In genomic region chr22:31080848-31081649, GRCh38 we compare ENCODE assay signal across 1 cellular context.
TF ChIP-seq lines count a peak whose summit lies in the region.

Gene SMTN (plus strand): TSS chr22:31081318. CDS start chr22:31083259, 1,941 bp downstream.

TF ChIP-seq in HepG2, 621 proteins besides CTCF, POLR2A, EP300 and RAD21 (continued from another document and continues in another):
- TF ChIP-seq, protein P1, sequence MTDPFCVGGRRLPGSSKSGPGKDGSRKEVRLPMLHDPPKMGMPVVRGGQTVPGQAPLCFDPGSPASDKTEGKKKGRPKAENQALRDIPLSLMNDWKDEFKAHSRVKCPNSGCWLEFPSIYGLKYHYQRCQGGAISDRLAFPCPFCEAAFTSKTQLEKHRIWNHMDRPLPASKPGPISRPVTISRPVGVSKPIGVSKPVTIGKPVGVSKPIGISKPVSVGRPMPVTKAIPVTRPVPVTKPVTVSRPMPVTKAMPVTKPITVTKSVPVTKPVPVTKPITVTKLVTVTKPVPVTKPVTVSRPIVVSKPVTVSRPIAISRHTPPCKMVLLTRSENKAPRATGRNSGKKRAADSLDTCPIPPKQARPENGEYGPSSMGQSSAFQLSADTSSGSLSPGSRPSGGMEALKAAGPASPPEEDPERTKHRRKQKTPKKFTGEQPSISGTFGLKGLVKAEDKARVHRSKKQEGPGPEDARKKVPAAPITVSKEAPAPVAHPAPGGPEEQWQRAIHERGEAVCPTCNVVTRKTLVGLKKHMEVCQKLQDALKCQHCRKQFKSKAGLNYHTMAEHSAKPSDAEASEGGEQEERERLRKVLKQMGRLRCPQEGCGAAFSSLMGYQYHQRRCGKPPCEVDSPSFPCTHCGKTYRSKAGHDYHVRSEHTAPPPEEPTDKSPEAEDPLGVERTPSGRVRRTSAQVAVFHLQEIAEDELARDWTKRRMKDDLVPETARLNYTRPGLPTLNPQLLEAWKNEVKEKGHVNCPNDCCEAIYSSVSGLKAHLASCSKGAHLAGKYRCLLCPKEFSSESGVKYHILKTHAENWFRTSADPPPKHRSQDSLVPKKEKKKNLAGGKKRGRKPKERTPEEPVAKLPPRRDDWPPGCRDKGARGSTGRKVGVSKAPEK (CRISPR knock-in tag; IDR thresholded peaks at IDR 0.05; ENCODE audit: borderline replicate concordance) = no peak
- no peak for TF ChIP-seq NPAS2 (CRISPR knock-in tag; IDR thresholded peaks at IDR 0.05; ENCODE audit: borderline replicate concordance)
- TF ChIP-seq, protein P2, sequence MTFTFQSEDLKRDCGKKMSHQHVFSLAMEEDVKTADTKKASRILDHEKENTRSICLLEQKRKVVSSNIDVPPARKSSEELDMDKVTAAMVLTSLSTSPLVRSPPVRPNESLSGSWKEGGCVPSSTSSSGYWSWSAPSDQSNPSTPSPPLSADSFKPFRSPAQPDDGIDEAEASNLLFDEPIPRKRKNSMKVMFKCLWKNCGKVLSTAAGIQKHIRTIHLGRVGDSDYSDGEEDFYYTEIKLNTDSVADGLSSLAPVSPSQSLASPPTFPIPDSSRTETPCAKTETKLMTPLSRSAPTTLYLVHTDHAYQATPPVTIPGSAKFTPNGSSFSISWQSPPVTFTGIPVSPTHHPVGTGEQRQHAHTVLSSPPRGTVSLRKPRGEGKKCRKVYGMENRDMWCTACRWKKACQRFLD (CRISPR knock-in tag; IDR thresholded peaks at IDR 0.05; ENCODE audit: borderline replicate concordance) = no peak
- TF ChIP-seq ZNF253 (CRISPR knock-in tag; IDR thresholded peaks at IDR 0.05; ENCODE audit: borderline replicate concordance) = no peak
- TF ChIP-seq MXD1 (CRISPR knock-in tag; IDR thresholded peaks at IDR 0.05) = peak; percentile 80; the same call in 1 of the 2 replicates
- no peak for TF ChIP-seq SIN3A (IDR thresholded peaks at IDR 0.05; ENCODE audit: borderline replicate concordance, low read depth, low read length)
- no peak for TF ChIP-seq ZNF20 (CRISPR knock-in tag; IDR thresholded peaks at IDR 0.05)
- TF ChIP-seq, protein P3, sequence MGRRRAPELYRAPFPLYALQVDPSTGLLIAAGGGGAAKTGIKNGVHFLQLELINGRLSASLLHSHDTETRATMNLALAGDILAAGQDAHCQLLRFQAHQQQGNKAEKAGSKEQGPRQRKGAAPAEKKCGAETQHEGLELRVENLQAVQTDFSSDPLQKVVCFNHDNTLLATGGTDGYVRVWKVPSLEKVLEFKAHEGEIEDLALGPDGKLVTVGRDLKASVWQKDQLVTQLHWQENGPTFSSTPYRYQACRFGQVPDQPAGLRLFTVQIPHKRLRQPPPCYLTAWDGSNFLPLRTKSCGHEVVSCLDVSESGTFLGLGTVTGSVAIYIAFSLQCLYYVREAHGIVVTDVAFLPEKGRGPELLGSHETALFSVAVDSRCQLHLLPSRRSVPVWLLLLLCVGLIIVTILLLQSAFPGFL (CRISPR knock-in tag; IDR thresholded peaks at IDR 0.05) = no peak
- peak; percentile 27; the same call in 1 of the 2 replicates for TF ChIP-seq DMAP1 (CRISPR knock-in tag; IDR thresholded peaks at IDR 0.05)
- TF ChIP-seq, protein P4, sequence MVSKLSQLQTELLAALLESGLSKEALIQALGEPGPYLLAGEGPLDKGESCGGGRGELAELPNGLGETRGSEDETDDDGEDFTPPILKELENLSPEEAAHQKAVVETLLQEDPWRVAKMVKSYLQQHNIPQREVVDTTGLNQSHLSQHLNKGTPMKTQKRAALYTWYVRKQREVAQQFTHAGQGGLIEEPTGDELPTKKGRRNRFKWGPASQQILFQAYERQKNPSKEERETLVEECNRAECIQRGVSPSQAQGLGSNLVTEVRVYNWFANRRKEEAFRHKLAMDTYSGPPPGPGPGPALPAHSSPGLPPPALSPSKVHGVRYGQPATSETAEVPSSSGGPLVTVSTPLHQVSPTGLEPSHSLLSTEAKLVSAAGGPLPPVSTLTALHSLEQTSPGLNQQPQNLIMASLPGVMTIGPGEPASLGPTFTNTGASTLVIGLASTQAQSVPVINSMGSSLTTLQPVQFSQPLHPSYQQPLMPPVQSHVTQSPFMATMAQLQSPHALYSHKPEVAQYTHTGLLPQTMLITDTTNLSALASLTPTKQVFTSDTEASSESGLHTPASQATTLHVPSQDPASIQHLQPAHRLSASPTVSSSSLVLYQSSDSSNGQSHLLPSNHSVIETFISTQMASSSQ (IDR thresholded peaks at IDR 0.05; ENCODE audit: low read depth) = no peak
- TF ChIP-seq, protein P4 (CRISPR knock-in tag; IDR thresholded peaks at IDR 0.05; ENCODE audit: borderline replicate concordance) = 0 out of 2 replicates have a peak, but pooled peaks have one; percentile 9
- TF ChIP-seq NFKBIZ (CRISPR knock-in tag; IDR thresholded peaks at IDR 0.05) = no peak
- TF ChIP-seq AHR (CRISPR knock-in tag; IDR thresholded peaks at IDR 0.05) = no peak
- no peak for TF ChIP-seq ZBTB1 (CRISPR knock-in tag; IDR thresholded peaks at IDR 0.05; ENCODE audit: borderline replicate concordance)
- no peak for TF ChIP-seq ZNF776 (CRISPR knock-in tag; IDR thresholded peaks at IDR 0.05)
- no peak for TF ChIP-seq REPIN1 (CRISPR knock-in tag; IDR thresholded peaks at IDR 0.05; ENCODE audit: borderline replicate concordance, low read depth)
- no peak for TF ChIP-seq ZNF496 (CRISPR knock-in tag; IDR thresholded peaks at IDR 0.05; ENCODE audit: insufficient replicate concordance)
- no peak for TF ChIP-seq ZNF224 (CRISPR knock-in tag; IDR thresholded peaks at IDR 0.05)
- TF ChIP-seq CHD2 (IDR thresholded peaks at IDR 0.05; ENCODE audit: low read depth, low read length) = no peak
- peak; percentile 64; the same call in 1 of the 2 replicates for TF ChIP-seq E2F5 (CRISPR knock-in tag; conservative IDR thresholded peaks at IDR 0.05)
- no peak for TF ChIP-seq CREB1 (IDR thresholded peaks at IDR 0.05)
- TF ChIP-seq CREB1 (CRISPR knock-in tag; IDR thresholded peaks at IDR 0.05) = no peak
- TF ChIP-seq ZNF678 (CRISPR knock-in tag; IDR thresholded peaks at IDR 0.05) = no peak
- peak; percentile 91 for TF ChIP-seq AGO1 (IDR thresholded peaks at IDR 0.05; ENCODE audit: low read depth, low read length, poor library complexity, severe bottlenecking)
- TF ChIP-seq HIC2 (CRISPR knock-in tag; IDR thresholded peaks at IDR 0.05; ENCODE audit: low read depth) = no peak
- TF ChIP-seq EZH2 (conservative IDR thresholded peaks at IDR 0.05; ENCODE audit: low read depth, low read length) = no peak
- TF ChIP-seq FOXM1 (CRISPR knock-in tag; IDR thresholded peaks at IDR 0.05) = no peak
- no peak for TF ChIP-seq ZNF143 (CRISPR knock-in tag; IDR thresholded peaks at IDR 0.05)
- TF ChIP-seq RBAK (CRISPR knock-in tag; IDR thresholded peaks at IDR 0.05) = no peak
- TF ChIP-seq RELA (CRISPR knock-in tag; IDR thresholded peaks at IDR 0.05) = no peak
- 0 out of 2 replicates have a peak, but pooled peaks have one; percentile 34 for TF ChIP-seq HES4 (CRISPR knock-in tag; IDR thresholded peaks at IDR 0.05; ENCODE audit: borderline replicate concordance)
- peak; percentile 75 for TF ChIP-seq PHF5A (CRISPR knock-in tag; IDR thresholded peaks at IDR 0.05; ENCODE audit: low read depth, unreplicated experiment)
- no peak for TF ChIP-seq ZEB1 (IDR thresholded peaks at IDR 0.05; ENCODE audit: insufficient replicate concordance, low read depth)
- TF ChIP-seq NFYC (CRISPR knock-in tag; IDR thresholded peaks at IDR 0.05) = peak; percentile 78
- peak; percentile 76; the same call in 1 of the 2 replicates for TF ChIP-seq MEIS1 (CRISPR knock-in tag; IDR thresholded peaks at IDR 0.05; ENCODE audit: borderline replicate concordance)
- no peak for TF ChIP-seq ZNF296 (CRISPR knock-in tag; conservative IDR thresholded peaks at IDR 0.05)
- TF ChIP-seq EEA1 (CRISPR knock-in tag; IDR thresholded peaks at IDR 0.05; ENCODE audit: borderline replicate concordance) = peak; percentile 68; the same call in 1 of the 2 replicates
- no peak for TF ChIP-seq TERF1 (CRISPR knock-in tag; IDR thresholded peaks at IDR 0.05)
- TF ChIP-seq FOSL1 (CRISPR knock-in tag; IDR thresholded peaks at IDR 0.05; ENCODE audit: borderline replicate concordance) = no peak
- no peak for TF ChIP-seq FLYWCH1 (CRISPR knock-in tag; IDR thresholded peaks at IDR 0.05)
- TF ChIP-seq SALL1 (CRISPR knock-in tag; IDR thresholded peaks at IDR 0.05) = peak; percentile 41
- TF ChIP-seq ZNF543 (CRISPR knock-in tag; IDR thresholded peaks at IDR 0.05) = peak; percentile 64; the same call in 1 of the 2 replicates
- TF ChIP-seq, protein P5, sequence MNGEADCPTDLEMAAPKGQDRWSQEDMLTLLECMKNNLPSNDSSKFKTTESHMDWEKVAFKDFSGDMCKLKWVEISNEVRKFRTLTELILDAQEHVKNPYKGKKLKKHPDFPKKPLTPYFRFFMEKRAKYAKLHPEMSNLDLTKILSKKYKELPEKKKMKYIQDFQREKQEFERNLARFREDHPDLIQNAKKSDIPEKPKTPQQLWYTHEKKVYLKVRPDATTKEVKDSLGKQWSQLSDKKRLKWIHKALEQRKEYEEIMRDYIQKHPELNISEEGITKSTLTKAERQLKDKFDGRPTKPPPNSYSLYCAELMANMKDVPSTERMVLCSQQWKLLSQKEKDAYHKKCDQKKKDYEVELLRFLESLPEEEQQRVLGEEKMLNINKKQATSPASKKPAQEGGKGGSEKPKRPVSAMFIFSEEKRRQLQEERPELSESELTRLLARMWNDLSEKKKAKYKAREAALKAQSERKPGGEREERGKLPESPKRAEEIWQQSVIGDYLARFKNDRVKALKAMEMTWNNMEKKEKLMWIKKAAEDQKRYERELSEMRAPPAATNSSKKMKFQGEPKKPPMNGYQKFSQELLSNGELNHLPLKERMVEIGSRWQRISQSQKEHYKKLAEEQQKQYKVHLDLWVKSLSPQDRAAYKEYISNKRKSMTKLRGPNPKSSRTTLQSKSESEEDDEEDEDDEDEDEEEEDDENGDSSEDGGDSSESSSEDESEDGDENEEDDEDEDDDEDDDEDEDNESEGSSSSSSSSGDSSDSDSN (CRISPR knock-in tag; IDR thresholded peaks at IDR 0.05) = peak; percentile 59; the same call in 1 of the 2 replicates
- no peak for TF ChIP-seq DNMT1 (CRISPR knock-in tag; IDR thresholded peaks at IDR 0.05)
- TF ChIP-seq ZNF800 (CRISPR knock-in tag; IDR thresholded peaks at IDR 0.05) = no peak
- no peak for TF ChIP-seq ZNF564 (CRISPR knock-in tag; IDR thresholded peaks at IDR 0.05)
- no peak; the same call in 1 of the 2 replicates for TF ChIP-seq TARDBP (CRISPR knock-in tag; IDR thresholded peaks at IDR 0.05)
- no peak for TF ChIP-seq SOX13 (IDR thresholded peaks at IDR 0.05)
- no peak for TF ChIP-seq SOX13 (CRISPR knock-in tag; conservative IDR thresholded peaks at IDR 0.05 in 1 of 2, IDR thresholded peaks at IDR 0.05 in 1 of 2)
